In genomic region chr14:99612737-99613330, GRCh38 we compare ENCODE assay signal across 14 cellular contexts. TPM values are rescaled to one million over a fixed set of nuclear protein-coding genes. Genes with fewer than 3 reads are reported as not detected.
DNase-seq lines count a peak whose midpoint lies in the region; ATAC-seq, FAIRE-seq and TF ChIP-seq lines count a peak whose summit lies in the region.
"Had no signal": no experiment of that assay in that cellular context is flagged by ENCODE, and none has a peak within 500 bp of the region (broad histone marks: within the 10 kb centered on the region; RNA-seq: fewer than 3 reads in every experiment).

No MANE protein-coding gene starts in this region.

- peak overlapping the region; percentile 82 for H3K27ac ChIP-seq in epithelial cell of prostate

- intact Hi-C loops in activated T-helper 1 cell treated with anti-CD3 and anti-CD28 coated beads, Interleukin-12 subunit alpha, Interleukin-12 subunit beta, Interleukin-2, Interleukin-4 antibody, amounts not matched to agents 30 ng/mL and 10 ng/mL and 1 ng/mL, durations not matched to agents 14 hours and 24 hours and 36 hours (cut with micrococcal nuclease): no loop called here

- TF ChIP-seq CTCF in neural crest cell (conservative IDR thresholded peaks at IDR 0.05) (no peak), D721Med (IDR thresholded peaks at IDR 0.05; ENCODE audit: insufficient read depth, missing control alignments) (no peak)

- no peak overlapping the region for H3K4me3 Mint-ChIP-seq in neural crest cell
- H3K4me3 Mint-ChIP-seq in activated T-helper 1 cell treated with anti-CD3 and anti-CD28 coated beads, Interleukin-12 subunit alpha, Interleukin-12 subunit beta, Interleukin-2, Interleukin-4 antibody, amounts not matched to agents 30 ng/mL and 10 ng/mL and 1 ng/mL, durations not matched to agents 14 hours and 24 hours and 36 hours: no peak overlapping the region
- H3K4me3 Mint-ChIP-seq: activated naive CD8-positive, alpha-beta T cell; immature natural killer cell; stimulated activated naive CD8-positive, alpha-beta T cell treated with anti-CD3 and anti-CD28 coated beads, Interleukin-15, Interleukin-2, amounts not matched to agents 100 ng/mL and 50 ng/mL, for 24 hours had no signal

- H3K27ac Mint-ChIP-seq in neural crest cell (ENCODE audit: unreplicated experiment): peak overlapping the region; percentile 36
- no peak overlapping the region for H3K27ac Mint-ChIP-seq in activated T-helper 1 cell treated with anti-CD3 and anti-CD28 coated beads, Interleukin-12 subunit alpha, Interleukin-12 subunit beta, Interleukin-2, Interleukin-4 antibody, amounts not matched to agents 30 ng/mL and 10 ng/mL and 1 ng/mL, durations not matched to agents 14 hours and 24 hours and 36 hours
- H3K27ac Mint-ChIP-seq: activated naive CD8-positive, alpha-beta T cell; immature natural killer cell; stimulated activated naive CD8-positive, alpha-beta T cell treated with anti-CD3 and anti-CD28 coated beads, Interleukin-15, Interleukin-2, amounts not matched to agents 100 ng/mL and 50 ng/mL, for 24 hours had no signal

- ATAC-seq in GM21576 (IDR thresholded peaks at IDR 0.05; ENCODE audit: unreplicated experiment): no peak

- peaks cover 4% of the 10 kb centered on the region for H3K27me3 Mint-ChIP-seq in neural crest cell (ENCODE audit: low read depth)
- peaks cover 9% of the 10 kb centered on the region for H3K27me3 Mint-ChIP-seq in activated T-helper 1 cell treated with anti-CD3 and anti-CD28 coated beads, Interleukin-12 subunit alpha, Interleukin-12 subunit beta, Interleukin-2, Interleukin-4 antibody, amounts not matched to agents 30 ng/mL and 10 ng/mL and 1 ng/mL, durations not matched to agents 14 hours and 24 hours and 36 hours (ENCODE audit: insufficient read depth)

- H3K9me3 Mint-ChIP-seq in neural crest cell: no peaks in the 10 kb centered on the region
- H3K9me3 Mint-ChIP-seq in activated T-helper 1 cell treated with anti-CD3 and anti-CD28 coated beads, Interleukin-12 subunit alpha, Interleukin-12 subunit beta, Interleukin-2, Interleukin-4 antibody, amounts not matched to agents 30 ng/mL and 10 ng/mL and 1 ng/mL, durations not matched to agents 14 hours and 24 hours and 36 hours: no peaks in the 10 kb centered on the region
- H3K9me3 Mint-ChIP-seq: immature natural killer cell; stimulated activated naive CD8-positive, alpha-beta T cell treated with anti-CD3 and anti-CD28 coated beads, Interleukin-15, Interleukin-2, amounts not matched to agents 100 ng/mL and 50 ng/mL, for 24 hours had no signal

- peaks cover 14% of the 10 kb centered on the region for H3K4me1 Mint-ChIP-seq in neural crest cell
- H3K4me1 Mint-ChIP-seq in activated T-helper 1 cell treated with anti-CD3 and anti-CD28 coated beads, Interleukin-12 subunit alpha, Interleukin-12 subunit beta, Interleukin-2, Interleukin-4 antibody, amounts not matched to agents 30 ng/mL and 10 ng/mL and 1 ng/mL, durations not matched to agents 14 hours and 24 hours and 36 hours (ENCODE audit: low read depth): no peaks in the 10 kb centered on the region

- no peaks in the 10 kb centered on the region for H3K36me3 Mint-ChIP-seq in neural crest cell (ENCODE audit: low read depth)
- H3K36me3 Mint-ChIP-seq in activated T-helper 1 cell treated with anti-CD3 and anti-CD28 coated beads, Interleukin-12 subunit alpha, Interleukin-12 subunit beta, Interleukin-2, Interleukin-4 antibody, amounts not matched to agents 30 ng/mL and 10 ng/mL and 1 ng/mL, durations not matched to agents 14 hours and 24 hours and 36 hours (ENCODE audit: low read depth): no peaks in the 10 kb centered on the region
- H3K36me3 Mint-ChIP-seq: activated naive CD8-positive, alpha-beta T cell; immature natural killer cell had no signal

- FAIRE-seq in D721Med (lab: Jason Lieb, UNC): no peak

- DNase-seq in GM03348 (ENCODE audit: low spot score) (peak; percentile 50), NCI-H1694 (lab: John Stamatoyannopoulos, UW) (peak; percentile 57), epithelial cell of prostate (ENCODE audit: low read depth, low spot score) (no peak), neural crest cell (ENCODE audit: low read depth, low spot score) (no peak), D721Med (ENCODE audit: insufficient read length, low spot score) (no peak), COLO829 (ENCODE audit: low spot score) (no peak)
- DNase-seq in activated T-helper 1 cell treated with anti-CD3 and anti-CD28 coated beads, Interleukin-12 subunit alpha, Interleukin-12 subunit beta, Interleukin-2, Interleukin-4 antibody, amounts not matched to agents 30 ng/mL and 10 ng/mL and 1 ng/mL, durations not matched to agents 14 hours and 24 hours and 36 hours (ENCODE audit: low spot score): no peak
- DNase-seq: C1 segment of cervical spinal cord, immature natural killer cell, NCI-H187 had no signal

RNA-seq across cellular contexts. Expression of gene CCDC85C, which starts 8.8 kb away (rescaled TPM):
- 31.4 and 32.3 TPM in 2 replicates for total RNA-seq in neural crest cell
- total RNA-seq in activated T-helper 1 cell treated with anti-CD3 and anti-CD28 coated beads, Interleukin-12 subunit alpha, Interleukin-12 subunit beta, Interleukin-2, Interleukin-4 antibody, amounts not matched to agents 30 ng/mL and 10 ng/mL and 1 ng/mL, durations not matched to agents 14 hours and 24 hours and 36 hours: 7.4 and 7.6 TPM in 2 replicates

RNA-seq across cellular contexts. Expression of gene HHIPL1, which starts 32.1 kb away (rescaled TPM):
- total RNA-seq in neural crest cell: 2.3 and 2.5 TPM in 2 replicates
- total RNA-seq in activated T-helper 1 cell treated with anti-CD3 and anti-CD28 coated beads, Interleukin-12 subunit alpha, Interleukin-12 subunit beta, Interleukin-2, Interleukin-4 antibody, amounts not matched to agents 30 ng/mL and 10 ng/mL and 1 ng/mL, durations not matched to agents 14 hours and 24 hours and 36 hours: not detected in 2 replicates
- total RNA-seq: mononuclear cell had no signal

Comparison
In these comparisons a context has a peak if more than half of its experiments do, and no peak if none do; other contexts are left out.
1. DNase-seq: peak in GM03348 (single experiment) and NCI-H1694 (single experiment); none in epithelial cell of prostate (single experiment), neural crest cell (single experiment), D721Med (single experiment), COLO829 (single experiment) and activated T-helper 1 cell treated with anti-CD3 and anti-CD28 coated beads, Interleukin-12 subunit alpha, Interleukin-12 subunit beta, Interleukin-2, Interleukin-4 antibody, amounts not matched to agents 30 ng/mL and 10 ng/mL and 1 ng/mL, durations not matched to agents 14 hours and 24 hours and 36 hours (single experiment).